9 cellular contexts compared by ENCODE assay signal in genomic region chr17:66711936-66712335, GRCh38.
DNase-seq lines count a peak whose midpoint lies in the region; ATAC-seq and TF ChIP-seq lines count a peak whose summit lies in the region.
"Had no signal": no experiment of that assay in that cellular context is flagged by ENCODE, and none has a peak within 500 bp of the region (broad histone marks: within the 10 kb centered on the region; RNA-seq: fewer than 3 reads in every experiment).

No MANE protein-coding gene starts in this region.

- H3K27ac Mint-ChIP-seq in naive thymus-derived CD8-positive, alpha-beta T cell: peak overlapping the region in 9 of 10 donors; percentile 19 to 80 (median 65)

- H3K4me3 ChIP-seq in GM12865 (ENCODE audit: low read depth, low read length): no peak overlapping the region

- H3K4me3 Mint-ChIP-seq in naive thymus-derived CD8-positive, alpha-beta T cell: peak overlapping the region in 1 of 10 donors; percentile 48

- H3K36me3 Mint-ChIP-seq in naive thymus-derived CD8-positive, alpha-beta T cell: peaks cover 0 to 27% (median 10%) of the 10 kb centered on the region in 3 donors

- H3K27me3 Mint-ChIP-seq in naive thymus-derived CD8-positive, alpha-beta T cell: no peaks in the 10 kb centered on the region

- POLR2A ChIA-PET in naive thymus-derived CD8-positive, alpha-beta T cell (lab: Charles Lee): no interaction called here

- DNase-seq in GM12865 (ENCODE audit: low read depth) (peak; percentile 54), NCI-H510A (lab: John Stamatoyannopoulos, UW) (peak; percentile 43), T47D (ENCODE audit: low read depth in 1 of 2, low spot score in 1 of 2) (peak; percentile 26 to 82), NCI-H187 treated with DMSO at 0.1 percent for 48 hours (lab: John Stamatoyannopoulos, UW) (no peak)
- DNase-seq in naive thymus-derived CD8-positive, alpha-beta T cell: no peak
- no peak for DNase-seq in stimulated activated CD4-positive, alpha-beta T cell treated with anti-CD3 and anti-CD28 coated beads, Interleukin-4, amount 100 ng/mL, for 24 hours
- DNase-seq: NCI-H2171 treated with DMSO at 0.1 percent for 48 hours; stimulated activated naive CD4-positive, alpha-beta T cell treated with Interleukin-2 at 50 U/mL for 16 hours had no signal

- ATAC-seq in naive thymus-derived CD8-positive, alpha-beta T cell: no peak
- ATAC-seq in HG03521 (IDR thresholded peaks at IDR 0.05; ENCODE audit: unreplicated experiment): no peak

- H3K9me3 Mint-ChIP-seq in naive thymus-derived CD8-positive, alpha-beta T cell: no peaks in the 10 kb centered on the region

- in situ Hi-C loops in T47D (cut with HindIII; ENCODE audit: low pct_unique_long_range_greater_than_20kb, low sequenced_read_pairs): no loop called here

- TF ChIP-seq CTCF in GM12865 (IDR thresholded peaks at IDR 0.05; ENCODE audit: insufficient read depth, low read depth, low read length, missing control alignments): no peak

- H3K4me1 Mint-ChIP-seq in naive thymus-derived CD8-positive, alpha-beta T cell: peaks cover 9 to 58% (median 32%) of the 10 kb centered on the region in 4 donors

Comparison
In these comparisons a context has a peak if more than half of its experiments do, and no peak if none do; other contexts are left out.
1. DNase-seq: peak in GM12865 (single experiment), NCI-H510A (single experiment) and T47D (2 of 2); none in naive thymus-derived CD8-positive, alpha-beta T cell (0 of 10), NCI-H187 treated with DMSO at 0.1 percent for 48 hours (single experiment) and stimulated activated CD4-positive, alpha-beta T cell treated with anti-CD3 and anti-CD28 coated beads, Interleukin-4, amount 100 ng/mL, for 24 hours (single experiment).